ENCODE assay signal across 28 cellular contexts in genomic region chr19:38891791-38892190, GRCh38. TPM values are rescaled to one million over a fixed set of nuclear protein-coding genes. Genes with fewer than 3 reads are reported as not detected.
DNase-seq lines count a peak whose midpoint lies in the region; ATAC-seq and TF ChIP-seq lines count a peak whose summit lies in the region.
"Had no signal": no experiment of that assay in that cellular context is flagged by ENCODE, and none has a peak within 500 bp of the region (broad histone marks: within the 10 kb centered on the region; RNA-seq: fewer than 3 reads in every experiment).

No MANE protein-coding gene starts in this region.

- intact Hi-C loops in testis (cut with DNase I; ENCODE audit: low total_unique reads): no loop called here

- no peak for TF ChIP-seq POLR2A in testis (IDR thresholded peaks at IDR 0.05)

- H3F3A ChIP-seq in GM23338 (replicated peaks; ENCODE audit: low read depth): no peaks in the 10 kb centered on the region

- peaks cover 4% of the 10 kb centered on the region for H3K4me1 Mint-ChIP-seq in T-helper 17 cell
- no peaks in the 10 kb centered on the region for H3K4me1 Mint-ChIP-seq in glutamatergic neuron (ENCODE audit: low read depth, unreplicated experiment)
- peaks cover 3% of the 10 kb centered on the region; the same call in 2 of the 3 replicates for H3K4me1 Mint-ChIP-seq in GM23338
- no peaks in the 10 kb centered on the region for H3K4me1 Mint-ChIP-seq in HFFc6 (ENCODE audit: low read depth)
- H3K4me1 Mint-ChIP-seq: activated naive CD8-positive, alpha-beta T cell treated with anti-CD3 and anti-CD28 coated beads, Interleukin-2, amount 50 U/mL, for 24 hours had no signal

- H3K9me2 ChIP-seq in GM23338 (ENCODE audit: insufficient read depth): no peaks in the 10 kb centered on the region

- ATAC-seq in T-helper 17 cell (no peak), GM23338 (no peak), HG02623 (IDR thresholded peaks at IDR 0.05; ENCODE audit: unreplicated experiment) (no peak)
- ATAC-seq: activated CD8-positive, alpha-beta T cell treated with anti-CD3 and anti-CD28 coated beads for 36 hours; activated naive CD8-positive, alpha-beta T cell treated with anti-CD3 and anti-CD28 coated beads, Interleukin-2, amount 50 U/mL, for 24 hours; body of pancreas; K562 had no signal

- H3K36me3 ChIP-seq in testis (ENCODE audit: low read depth, missing control alignments) (no peaks in the 10 kb centered on the region), GM23338 (ENCODE audit: insufficient read depth) (no peaks in the 10 kb centered on the region)

- H3K79me2 ChIP-seq in GM23338 (replicated peaks; ENCODE audit: insufficient read depth): no peaks in the 10 kb centered on the region

- WGBS in testis, 2 donors: 71 to 75% methylated on average over 6 of the region's 6 CpGs

- H3K9me3 Mint-ChIP-seq in glutamatergic neuron (ENCODE audit: unreplicated experiment) (peaks cover 2% of the 10 kb centered on the region), GM23338 (no peaks in the 10 kb centered on the region; the same call in 2 of the 3 replicates), HFFc6 (no peaks in the 10 kb centered on the region)
- H3K9me3 Mint-ChIP-seq: activated CD8-positive, alpha-beta T cell treated with anti-CD3 and anti-CD28 coated beads for 36 hours; activated naive CD8-positive, alpha-beta T cell treated with anti-CD3 and anti-CD28 coated beads, Interleukin-2, amount 50 U/mL, for 24 hours; CD4-positive, CD25-positive, alpha-beta regulatory T cell had no signal

- H3K36me3 Mint-ChIP-seq in T-helper 17 cell (ENCODE audit: low read depth) (no peaks in the 10 kb centered on the region), glutamatergic neuron (ENCODE audit: unreplicated experiment) (no peaks in the 10 kb centered on the region), GM23338 (ENCODE audit: low read depth) (0 out of 3 replicates have a peak, but pooled peaks cover 3% of the 10 kb centered on the region), HFFc6 (ENCODE audit: low read depth) (no peaks in the 10 kb centered on the region)

- H3K27me3 Mint-ChIP-seq in T-helper 17 cell (no peaks in the 10 kb centered on the region), glutamatergic neuron (ENCODE audit: unreplicated experiment) (no peaks in the 10 kb centered on the region), GM23338 (ENCODE audit: insufficient read depth, low read depth, poor library complexity) (no peaks in the 10 kb centered on the region), HFFc6 (ENCODE audit: insufficient read depth) (no peaks in the 10 kb centered on the region)
- H3K27me3 Mint-ChIP-seq: activated CD8-positive, alpha-beta T cell treated with anti-CD3 and anti-CD28 coated beads for 36 hours; activated naive CD8-positive, alpha-beta T cell treated with anti-CD3 and anti-CD28 coated beads, Interleukin-2, amount 50 U/mL, for 24 hours; CD4-positive, CD25-positive, alpha-beta regulatory T cell had no signal

- H3K27ac Mint-ChIP-seq in T-helper 17 cell (peak overlapping the region; percentile 2), glutamatergic neuron (ENCODE audit: unreplicated experiment) (peak overlapping the region; percentile 55), GM23338 (no peak overlapping the region), HFFc6 (no peak overlapping the region)
- H3K27ac Mint-ChIP-seq: activated CD8-positive, alpha-beta T cell treated with anti-CD3 and anti-CD28 coated beads for 36 hours; activated naive CD8-positive, alpha-beta T cell treated with anti-CD3 and anti-CD28 coated beads, Interleukin-2, amount 50 U/mL, for 24 hours; CD4-positive, CD25-positive, alpha-beta regulatory T cell had no signal

- no peak overlapping the region for H2AFZ ChIP-seq in GM23338
- H2AFZ ChIP-seq: PC-9 had no signal

- H3K9me3 ChIP-seq in T-helper 17 cell (ENCODE audit: control insufficient read depth, low read length, poor library complexity, severe bottlenecking) (no peaks in the 10 kb centered on the region), testis (no peaks in the 10 kb centered on the region)
- H3K9me3 ChIP-seq: body of pancreas, tibial artery had no signal

- H3K4me1 ChIP-seq in testis (peaks cover 20% of the 10 kb centered on the region), GM23338 (ENCODE audit: insufficient read depth) (no peaks in the 10 kb centered on the region)
- H3K4me1 ChIP-seq: body of pancreas had no signal

- no peaks in the 10 kb centered on the region for H4K20me1 ChIP-seq in GM23338 (replicated peaks; ENCODE audit: insufficient read depth)

- peak overlapping the region; percentile 51 to 61 for H3K27ac ChIP-seq in testis
- H3K27ac ChIP-seq in GM23338 (ENCODE audit: low read depth): no peak overlapping the region
- H3K27ac ChIP-seq: body of pancreas, PC-9, tibial artery had no signal

- H3K27me3 ChIP-seq in testis (no peaks in the 10 kb centered on the region), GM23338 (ENCODE audit: insufficient read depth) (no peaks in the 10 kb centered on the region)
- H3K27me3 ChIP-seq: body of pancreas, tibial artery had no signal

- no peak overlapping the region for H3K4me3 Mint-ChIP-seq in T-helper 17 cell
- H3K4me3 Mint-ChIP-seq in glutamatergic neuron (ENCODE audit: unreplicated experiment): no peak overlapping the region
- H3K4me3 Mint-ChIP-seq in GM23338: no peak overlapping the region
- H3K4me3 Mint-ChIP-seq in HFFc6: no peak overlapping the region
- H3K4me3 Mint-ChIP-seq: activated CD8-positive, alpha-beta T cell treated with anti-CD3 and anti-CD28 coated beads for 36 hours; activated naive CD8-positive, alpha-beta T cell treated with anti-CD3 and anti-CD28 coated beads, Interleukin-2, amount 50 U/mL, for 24 hours had no signal

- no peak for TF ChIP-seq CTCF in glutamatergic neuron (IDR thresholded peaks at IDR 0.05; ENCODE audit: partially characterized antibody, unreplicated experiment)
- no peak for TF ChIP-seq CTCF in testis (IDR thresholded peaks at IDR 0.05)
- TF ChIP-seq CTCF in GM23338 (conservative IDR thresholded peaks at IDR 0.05; ENCODE audit: low read depth in 2 of 2): no peak
- TF ChIP-seq CTCF in HFFc6 (IDR thresholded peaks at IDR 0.05): no peak

- H3K4me2 ChIP-seq in GM23338: no peak overlapping the region
- H3K4me2 ChIP-seq: PC-9 had no signal

- H3K4me3 ChIP-seq in testis: no peak overlapping the region
- no peak overlapping the region for H3K4me3 ChIP-seq in GM23338
- H3K4me3 ChIP-seq: body of pancreas, K562, lung, PC-9, tibial artery had no signal

- no peak for DNase-seq in T-helper 17 cell
- DNase-seq in glutamatergic neuron: no peak
- peak in 41 of 56 donors; percentile 10 to 76 (median 45) for DNase-seq in nucleus accumbens (lab: John Stamatoyannopoulos, UW)
- peak; percentile 65 for DNase-seq in testis
- DNase-seq in GM23338 (ENCODE audit: low spot score): no peak
- no peak for DNase-seq in HFFc6
- DNase-seq: activated CD4-positive, alpha-beta T cell treated with anti-CD3 and anti-CD28 coated beads for 1 hour; activated CD8-positive, alpha-beta T cell treated with anti-CD3 and anti-CD28 coated beads for 36 hours; activated gamma-delta T cell treated with Interleukin-2 at 50 U/mL for 16 hours; activated naive CD8-positive, alpha-beta T cell treated with anti-CD3 and anti-CD28 coated beads, Interleukin-2, amount 50 U/mL, for 24 hours; body of pancreas; CD4-positive, CD25-positive, alpha-beta regulatory T cell; DMS 273 treated with DMSO at 0.1 percent for 48 hours; effector CD8-positive, alpha-beta T cell; MM.1S; NCI-H1436 treated with DMSO at 0.1 percent for 48 hours; NCI-H2107; NCI-H510A; NK-92 treated with Interleukin-12 subunit alpha and Interleukin-12 subunit beta, amount 100 ng/mL, for 24 hours; PC-9; stimulated activated CD4-positive, alpha-beta T cell treated with anti-CD3 and anti-CD28 coated beads, Interleukin-4, amount 100 ng/mL, for 4 hours; stimulated activated naive CD4-positive, alpha-beta T cell treated with Interleukin-2 at 50 U/mL for 16 hours; SW 1271; tibial artery had no signal

RNA-seq across cellular contexts. Expression of gene SIRT2, which starts 7.6 kb away (rescaled TPM):
- total RNA-seq in T-helper 17 cell (10 to 100 TPM; 68.7 to 68.9 TPM), glutamatergic neuron (ENCODE audit: unreplicated experiment) (91.3 TPM), testis (100 to 1,000 TPM in 1 of 2 donors, 10 to 100 TPM in 1; 95.3 to 107 TPM)
- polyA plus RNA-seq in testis (ENCODE audit: insufficient read depth, low read depth, low replicate concordance) (89.1 TPM), GM23338 (2016; fragmentation: Nextera tagmentation; extraction: Ambion mirVana) (2.7 and 3.4 TPM in 2 replicates)
- total RNA-seq in GM23338 (2014; rRNA removed; shearing (Covaris generic)): 8.2 and 8.4 TPM in 2 replicates
- total RNA-seq in HFFc6 (2021; fragmentation: NEBNext Ultra II Directional; extraction: Animal tissue kit (Norgen Biotek cat#: 25700)): 10 to 100 TPM; 34.9 to 36.4 (median 35.6) TPM

RNA-seq across cellular contexts. Expression of gene NFKBIB, which starts 8.0 kb away (rescaled TPM):
- total RNA-seq in T-helper 17 cell: 10 to 100 TPM; 49.3 to 63.8 TPM
- total RNA-seq in glutamatergic neuron (ENCODE audit: unreplicated experiment): 12.8 TPM
- total RNA-seq in testis: 100 to 1,000 TPM in 1 of 2 donors, 10 to 100 TPM in 1; 70.1 to 100 TPM
- 88.0 TPM for polyA plus RNA-seq in testis (ENCODE audit: insufficient read depth, low read depth, low replicate concordance)
- 37.0 and 39.6 TPM in 2 replicates for total RNA-seq in GM23338 (2014; rRNA removed; shearing (Covaris generic))
- 37.7 and 39.5 TPM in 2 replicates for polyA plus RNA-seq in GM23338 (2016; fragmentation: Nextera tagmentation; extraction: Ambion mirVana)
- total RNA-seq in HFFc6 (2021; fragmentation: NEBNext Ultra II Directional; extraction: Animal tissue kit (Norgen Biotek cat#: 25700)): 10 to 100 TPM; 21.8 to 23.4 (median 22.9) TPM

RNA-seq across cellular contexts. Expression of gene RINL, which starts 13.7 kb away (rescaled TPM):
- total RNA-seq in T-helper 17 cell: 10 to 100 TPM; 46.0 to 50.6 TPM
- 2.7 TPM for total RNA-seq in glutamatergic neuron (ENCODE audit: unreplicated experiment)
- 1 to 10 TPM; 3.0 to 5.2 TPM for total RNA-seq in testis
- polyA plus RNA-seq in testis (ENCODE audit: insufficient read depth, low read depth, low replicate concordance): 2.6 TPM
- 11.2 and 22.4 TPM in 2 replicates for total RNA-seq in GM23338 (2014; rRNA removed; shearing (Covaris generic))
- polyA plus RNA-seq in GM23338 (2016; fragmentation: Nextera tagmentation; extraction: Ambion mirVana): 19.4 and 21.4 TPM in 2 replicates
- 1 to 10 TPM in 5 of 6 experiments, under 1 TPM in 1; 0.69 to 3.5 (median 1.7) TPM for total RNA-seq in HFFc6 (2021; fragmentation: NEBNext Ultra II Directional; extraction: Animal tissue kit (Norgen Biotek cat#: 25700))

RNA-seq across cellular contexts. Expression of gene CCER2, which starts 20.2 kb away (rescaled TPM):
- 1 to 10 TPM in 1 of 2 donors, not detected in 1; 1.3 TPM for total RNA-seq in T-helper 17 cell
- total RNA-seq in glutamatergic neuron (ENCODE audit: unreplicated experiment): 51.1 TPM
- 1 to 10 TPM; 6.4 to 7.3 TPM for total RNA-seq in testis
- 3.8 TPM for polyA plus RNA-seq in testis (ENCODE audit: insufficient read depth, low read depth, low replicate concordance)
- total RNA-seq in GM23338 (2014; rRNA removed; shearing (Covaris generic)): not detected in 2 replicates
- 0.49 and 0.58 TPM in 2 replicates for polyA plus RNA-seq in GM23338 (2016; fragmentation: Nextera tagmentation; extraction: Ambion mirVana)
- total RNA-seq in HFFc6 (2021; fragmentation: NEBNext Ultra II Directional; extraction: Animal tissue kit (Norgen Biotek cat#: 25700)): under 1 TPM in 1 of 6 experiments, not detected in 5; 0.16 TPM
- total RNA-seq: body of pancreas, HT1080 had no signal
- polyA plus RNA-seq: CD4-positive, CD25-positive, alpha-beta regulatory T cell had no signal

RNA-seq across cellular contexts. Expression of gene SARS2, which starts 38.8 kb away (rescaled TPM):
- total RNA-seq in T-helper 17 cell (10 to 100 TPM; 18.6 to 19.5 TPM), glutamatergic neuron (ENCODE audit: unreplicated experiment) (49.2 TPM), testis (10 to 100 TPM; 55.3 to 68.0 TPM)
- polyA plus RNA-seq in testis (ENCODE audit: insufficient read depth, low read depth, low replicate concordance) (33.5 TPM), GM23338 (2016; fragmentation: Nextera tagmentation; extraction: Ambion mirVana) (70.6 and 73.2 TPM in 2 replicates)
- total RNA-seq in GM23338 (2014; rRNA removed; shearing (Covaris generic)): 67.0 and 75.7 TPM in 2 replicates
- total RNA-seq in HFFc6 (2021; fragmentation: NEBNext Ultra II Directional; extraction: Animal tissue kit (Norgen Biotek cat#: 25700)): 10 to 100 TPM; 18.7 to 25.1 (median 22.7) TPM

Comparison
In these comparisons a context has a peak if more than half of its experiments do, and no peak if none do; other contexts are left out.
1. DNase-seq: peak in nucleus accumbens (41 of 56) and testis (single experiment); none in T-helper 17 cell (0 of 3), glutamatergic neuron (single experiment), GM23338 (single experiment) and HFFc6 (single experiment).
2. H3K27ac Mint-ChIP-seq: peak in T-helper 17 cell (single experiment) and glutamatergic neuron (single experiment); none in GM23338 (single experiment) and HFFc6 (single experiment).